ENCODE assay signal across 23 cellular contexts in genomic region chr17:56045907-56046306, GRCh38.
"Had no signal": no experiment of that assay in that cellular context is flagged by ENCODE, and none has a peak within 500 bp of the region (broad histone marks: within the 10 kb centered on the region; RNA-seq: fewer than 3 reads in every experiment).

No MANE protein-coding gene starts in this region.

- H3K4me3 ChIP-seq: esophagus muscularis mucosa, left ventricle myocardium inferior, lung, stomach, suprapubic skin, tibial nerve had no signal

- H3K4me1 ChIP-seq: esophagus muscularis mucosa, foreskin keratinocyte, left ventricle myocardium inferior, stomach, suprapubic skin, tibial nerve had no signal

- H3K27ac ChIP-seq: esophagus muscularis mucosa, foreskin keratinocyte, left ventricle myocardium inferior, stomach, suprapubic skin, tibial nerve, VCaP had no signal

- H3K9me3 ChIP-seq: esophagus muscularis mucosa, left ventricle myocardium inferior, stomach, suprapubic skin, tibial nerve had no signal

- H3K27me3 ChIP-seq: foreskin keratinocyte, tibial nerve had no signal

- ATAC-seq: activated CD4-positive, CD25-positive, alpha-beta regulatory T cell treated with anti-CD3 and anti-CD28 coated beads, Interleukin-2, amount 50 U/mL, for 24 hours; foreskin keratinocyte; right cardiac atrium; stimulated activated naive B cell treated with anti-CD40 and anti-IgM and Interleukin-4, amounts not matched to agents 10 μg/mL and 1 μg/mL and 100 μg/mL, for 72 hours had no signal

- DNase-seq: activated CD4-positive, alpha-beta T cell treated with anti-CD3 and anti-CD28 coated beads for 48 hours; activated CD4-positive, alpha-beta T cell treated with anti-CD3 and anti-CD28 coated beads, Interleukin-2, amount 50 U/mL, for 48 hours; activated CD8-positive, alpha-beta memory T cell treated with anti-CD3 and anti-CD28 coated beads for 24 hours; activated effector memory CD4-positive, alpha-beta T cell treated with Interleukin-2 at 50 U/mL for 16 hours; activated naive CD4-positive, alpha-beta T cell treated with Interleukin-2 at 50 U/mL for 16 hours; anterior cingulate cortex; dermis blood vessel endothelial cell; effector CD4-positive, alpha-beta T cell; foreskin keratinocyte; left ventricle myocardium inferior; mesendoderm; occipital lobe; stimulated activated CD4-positive, alpha-beta T cell treated with anti-CD3 and anti-CD28 coated beads, Interleukin-15, amount 100 ng/mL, for 24 hours; stimulated activated CD4-positive, alpha-beta T cell treated with anti-CD3 and anti-CD28 coated beads, Interleukin-2, amount 100 ng/mL, for 24 hours; stimulated activated naive B cell treated with anti-CD40 and anti-IgM and Interleukin-4, amounts not matched to agents 10 μg/mL and 1 μg/mL and 100 μg/mL, for 72 hours; stomach had no signal

- H3K36me3 ChIP-seq: esophagus muscularis mucosa, left ventricle myocardium inferior, stomach, suprapubic skin, tibial nerve had no signal
